Comparison of ENCODE assay signal across 1 cellular context in the genomic region with DNA sequence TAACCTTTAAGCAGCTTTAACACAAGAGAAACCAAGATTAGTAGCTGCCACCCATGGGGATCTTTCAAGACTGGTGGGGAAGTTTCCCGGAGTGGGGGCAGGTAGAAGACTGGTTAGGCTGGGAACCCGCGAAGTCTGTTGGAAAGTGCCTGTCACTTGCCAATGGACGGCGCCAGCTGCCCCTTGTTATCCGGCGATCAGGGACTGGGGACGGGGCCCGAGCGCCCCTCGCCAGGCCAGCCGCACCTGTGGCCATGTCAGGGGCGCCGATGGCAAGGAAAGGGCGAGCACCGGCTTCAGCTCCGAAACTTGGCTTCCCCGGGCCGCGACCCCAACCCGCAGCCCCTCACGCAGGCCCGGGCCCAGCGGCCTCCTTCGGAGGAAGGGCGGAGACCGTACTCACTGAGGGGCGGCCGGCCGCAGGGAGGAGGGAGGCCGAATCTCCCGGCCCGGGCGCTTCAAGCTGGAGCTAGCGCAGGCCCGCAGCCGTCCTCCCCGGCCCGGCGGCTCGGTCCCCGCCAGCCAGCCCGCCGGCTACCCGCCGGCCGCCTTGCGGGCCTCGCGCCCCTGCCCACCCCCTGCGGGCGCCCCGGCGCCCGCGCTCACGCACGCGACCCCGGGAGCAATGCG.
TF ChIP-seq lines count a peak whose summit lies in the region.

No MANE protein-coding gene starts in this region.

TF ChIP-seq in H1, 55 proteins besides CTCF, POLR2A, EP300 and RAD21:
- no peak for TF ChIP-seq GABPA (IDR thresholded peaks at IDR 0.05; ENCODE audit: borderline replicate concordance, insufficient read depth, low read length)
- peak; percentile 24 to 78; a peak in 2 of 4 replicates for TF ChIP-seq SIN3A (conservative IDR thresholded peaks at IDR 0.05 in 1 of 2, IDR thresholded peaks at IDR 0.05 in 1 of 2; ENCODE audit: low read depth in 1 of 2, low read length in 2 of 2)
- TF ChIP-seq YY1 (IDR thresholded peaks at IDR 0.05; ENCODE audit: low read depth, low read length) = 0 out of 2 replicates have a peak, but pooled peaks have one; percentile 47
- TF ChIP-seq NANOG (IDR thresholded peaks at IDR 0.05; ENCODE audit: insufficient read depth, low read depth, low read length, poor library complexity, severe bottlenecking) = no peak
- peak; percentile 13 for TF ChIP-seq TAF7 (optimal IDR thresholded peaks at IDR 0.05; ENCODE audit: borderline replicate concordance, low read depth, low read length)
- peak in 1 of 2 experiments; percentile 52; a peak in 1 of 4 replicates for TF ChIP-seq HDAC2 (IDR thresholded peaks at IDR 0.05; ENCODE audit: borderline replicate concordance in 1 of 2, low read depth in 2 of 2, low read length in 2 of 2)
- TF ChIP-seq JUND (IDR thresholded peaks at IDR 0.05; ENCODE audit: low read length) = no peak
- TF ChIP-seq EGR1 (IDR thresholded peaks at IDR 0.05; ENCODE audit: borderline replicate concordance, low read depth, low read length) = no peak
- no peak for TF ChIP-seq CHD2 (IDR thresholded peaks at IDR 0.05; ENCODE audit: low read length)
- no peak for TF ChIP-seq SIRT6 (IDR thresholded peaks at IDR 0.05; ENCODE audit: low read length)
- no peak for TF ChIP-seq CHD7 (IDR thresholded peaks at IDR 0.05; ENCODE audit: insufficient replicate concordance, low read length)
- peak; percentile 53; the same call in 1 of the 2 replicates for TF ChIP-seq PHF8 (conservative IDR thresholded peaks at IDR 0.05; ENCODE audit: low read depth, low read length)
- TF ChIP-seq KDM5A (IDR thresholded peaks at IDR 0.05; ENCODE audit: low read length) = no peak
- TF ChIP-seq FOSL1 (IDR thresholded peaks at IDR 0.05; ENCODE audit: insufficient read depth, low read depth, low read length) = no peak
- TF ChIP-seq KDM4A (IDR thresholded peaks at IDR 0.05; ENCODE audit: low read depth, low read length, severe bottlenecking) = no peak
- TF ChIP-seq RBBP5 (IDR thresholded peaks at IDR 0.05; ENCODE audit: borderline replicate concordance, low read depth, low read length) = peak; percentile 20; the same call in 1 of the 2 replicates
- TF ChIP-seq BACH1 (IDR thresholded peaks at IDR 0.05; ENCODE audit: low read length) = no peak
- TF ChIP-seq HDAC6 (IDR thresholded peaks at IDR 0.05; ENCODE audit: low read depth, low read length) = no peak
